In the genomic region with DNA sequence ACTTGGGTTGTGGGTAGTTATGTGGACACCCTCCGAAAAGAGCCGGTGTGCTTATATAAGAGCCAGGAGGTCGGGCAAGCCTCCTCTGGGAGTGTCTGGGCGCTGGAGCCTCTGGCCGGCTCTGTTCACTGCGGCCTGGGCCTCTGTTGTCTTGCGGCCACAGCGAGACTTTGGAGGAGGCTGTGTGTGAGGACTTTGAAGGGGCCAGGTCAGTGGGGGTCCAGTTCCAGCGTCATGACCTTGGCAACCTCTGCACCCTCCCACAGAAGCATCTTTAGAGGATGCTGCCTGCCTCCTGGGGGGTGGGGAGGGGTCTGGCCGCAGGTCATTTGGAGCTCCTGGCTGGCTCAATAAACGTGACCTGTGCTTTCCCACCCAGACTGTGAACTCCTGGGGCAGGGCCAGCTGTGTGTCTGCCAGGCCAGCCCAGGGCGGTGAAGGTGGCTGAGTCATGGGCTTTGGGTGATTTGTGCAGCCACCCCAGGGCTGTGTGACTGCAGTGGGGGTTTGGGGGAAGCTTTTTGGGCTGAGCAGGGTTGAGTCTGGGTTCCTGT, we compare ENCODE assay signal across 9 cellular contexts. TPM values are rescaled to one million over a fixed set of nuclear protein-coding genes. Genes with fewer than 3 reads are reported as not detected.
DNase-seq lines count a peak whose midpoint lies in the region; ATAC-seq and TF ChIP-seq lines count a peak whose summit lies in the region.
"Had no signal": no experiment of that assay in that cellular context is flagged by ENCODE, and none has a peak within 500 bp of the region (broad histone marks: within the 10 kb centered on the region; RNA-seq: fewer than 3 reads in every experiment).

No MANE protein-coding gene starts in this region.

- no peaks in the 10 kb centered on the region for H3K36me3 Mint-ChIP-seq in T-cell

- H3K9me3 ChIP-seq in spleen, result no peaks in the 10 kb centered on the region

- peak overlapping the region; percentile 82 to 88 (median 84) for H3K4me3 Mint-ChIP-seq in T-cell

- H3K9me3 Mint-ChIP-seq in T-cell, result no peaks in the 10 kb centered on the region

- H3K27ac ChIP-seq in foreskin keratinocyte (no peak overlapping the region), spleen (peak overlapping the region in 5 of 8 donors; percentile 75 to 88 (median 84))

- POLR2A ChIA-PET in T-cell (lab: Charles Lee), result interaction anchor here in 1 of 2 donors (0.5 kb wide), 1 partner anchor 33 kb away, joined by 4 read pairs; no protein-coding TSS in a partner anchor

- peaks cover 9% of the 10 kb centered on the region for H3K4me1 ChIP-seq in foreskin keratinocyte
- peaks cover 28 to 72% (median 68%) of the 10 kb centered on the region in 6 donors for H3K4me1 ChIP-seq in spleen

- H3K4me3 ChIP-seq in spleen, result peak overlapping the region in 7 of 8 donors; percentile 65 to 98 (median 88)

- peak; percentile 68 for DNase-seq in HCEC 1CT
- no peak for DNase-seq in T-cell
- DNase-seq in foreskin keratinocyte, result no peak
- DNase-seq in spleen, result no peak
- no peak for DNase-seq in NCI-H1417 (lab: John Stamatoyannopoulos, UW)
- no peak for DNase-seq in NCI-H524 (lab: John Stamatoyannopoulos, UW)
- DNase-seq in NCI-H748 treated with DMSO at 0.1 percent for 48 hours (lab: John Stamatoyannopoulos, UW), result no peak
- DNase-seq in NCI-H1436 (lab: John Stamatoyannopoulos, UW), result no peak
- DNase-seq: NCI-H524 treated with DMSO at 0.1 percent for 48 hours had no signal

- intact Hi-C loops in spleen (cut with DNase I; ENCODE audit: low total_unique reads), result loop anchor here (5.0 kb wide), 1 partner anchor 82 kb away; the partner anchor contains the start of gene PRPF6

- no peak for TF ChIP-seq CTCF in foreskin keratinocyte (conservative IDR thresholded peaks at IDR 0.05)
- TF ChIP-seq CTCF in spleen (IDR thresholded peaks at IDR 0.05 in 8 of 11, conservative IDR thresholded peaks at IDR 0.05 in 3 of 11), result no peak

- H3K27me3 ChIP-seq in foreskin keratinocyte, result no peaks in the 10 kb centered on the region
- no peaks in the 10 kb centered on the region for H3K27me3 ChIP-seq in spleen (replicated peaks in 1 of 7)

- peak overlapping the region; percentile 72 to 80 for H3K27ac Mint-ChIP-seq in T-cell

- no peak for TF ChIP-seq POLR2A in spleen (IDR thresholded peaks at IDR 0.05)

- H3K27me3 Mint-ChIP-seq in T-cell, result no peaks in the 10 kb centered on the region

- no peaks in the 10 kb centered on the region for H3K36me3 ChIP-seq in spleen

- H3K4me1 Mint-ChIP-seq in T-cell, result peaks cover 38 to 50% (median 39%) of the 10 kb centered on the region in 3 donors

- no peak for ATAC-seq in T-cell (replicated peaks in 1 of 4)
- ATAC-seq in foreskin keratinocyte, result peak; percentile 33

- 33 to 72% (median 61%) methylated on average over 10 to 12 of the region's 12 CpGs for WGBS in spleen, 5 donors

- CTCF ChIA-PET in T-cell (lab: Charles Lee), result no interaction called here

RNA-seq across cellular contexts. Expression of gene TCEA2, which starts 1.2 kb away (rescaled TPM):
- total RNA-seq in T-cell (10 to 100 TPM; 25.8 to 49.7 (median 40.1) TPM), foreskin keratinocyte (11.0 and 11.4 TPM in 2 replicates), spleen (10 to 100 TPM; 18.6 to 60.8 (median 45.0) TPM)
- polyA plus RNA-seq in foreskin keratinocyte (22.9 and 25.9 TPM in 2 replicates), spleen (10 to 100 TPM; 35.9 to 47.5 (median 41.5) TPM)

RNA-seq across cellular contexts. Expression of gene SOX18, which starts 14.8 kb away (rescaled TPM):
- under 1 TPM in 3 of 5 donors, not detected in 2; 0.35 to 0.56 (median 0.44) TPM for total RNA-seq in T-cell
- total RNA-seq in foreskin keratinocyte, result not detected in 2 replicates
- 0.03 and 0.04 TPM in 2 replicates for polyA plus RNA-seq in foreskin keratinocyte
- 10 to 100 TPM; 12.1 to 63.1 (median 42.0) TPM for total RNA-seq in spleen
- polyA plus RNA-seq in spleen, result 10 to 100 TPM in 2 of 3 donors, 1 to 10 TPM in 1; 7.3 to 25.5 (median 22.3) TPM

RNA-seq across cellular contexts. Expression of gene RGS19, which starts 15.1 kb away (rescaled TPM):
- total RNA-seq in T-cell (10 to 100 TPM; 39.2 to 61.7 (median 57.3) TPM), foreskin keratinocyte (23.7 and 23.8 TPM in 2 replicates), spleen (100 to 1,000 TPM in 4 of 7 donors, 10 to 100 TPM in 3; 91.6 to 186 (median 107) TPM)
- polyA plus RNA-seq in foreskin keratinocyte (26.1 and 26.3 TPM in 2 replicates), spleen (100 to 1,000 TPM in 1 of 3 donors, 10 to 100 TPM in 2; 80.4 to 125 (median 82.0) TPM)

RNA-seq across cellular contexts. Expression of gene OPRL1, which starts 15.7 kb away (rescaled TPM):
- total RNA-seq in T-cell, result 1 to 10 TPM; 1.1 to 1.9 (median 1.5) TPM
- 0.10 and 0.14 TPM in 2 replicates for total RNA-seq in foreskin keratinocyte
- polyA plus RNA-seq in foreskin keratinocyte, result 0.12 and 0.14 TPM in 2 replicates
- 1 to 10 TPM; 3.7 to 7.9 (median 5.1) TPM for total RNA-seq in spleen
- 1 to 10 TPM; 1.9 to 4.9 (median 2.5) TPM for polyA plus RNA-seq in spleen

RNA-seq across cellular contexts. Expression of gene LKAAEAR1, which starts 20.0 kb away (rescaled TPM):
- total RNA-seq in T-cell, result under 1 TPM in 3 of 5 donors, not detected in 2; 0.30 to 0.86 (median 0.35) TPM
- total RNA-seq in foreskin keratinocyte, result 0.17 TPM in 1 of 2 replicates, not detected in the other
- polyA plus RNA-seq in foreskin keratinocyte, result 0.12 TPM in 1 of 2 replicates, not detected in the other
- under 1 TPM in 1 of 7 donors, not detected in 6; 0.66 TPM for total RNA-seq in spleen
- polyA plus RNA-seq in spleen, result under 1 TPM; 0.26 to 0.53 (median 0.48) TPM

Comparison
In these comparisons a context has a peak if more than half of its experiments do, and no peak if none do; other contexts are left out.
1. RNA of gene SOX18, which starts 14.8 kb away (total RNA-seq): 12.1 to 63.1 TPM in spleen; 0.35 to 0.56 TPM in T-cell and not detected in foreskin keratinocyte; every median in the first group is over 4 times any median in the second.